Comparison of ENCODE assay signal across 9 cellular contexts in the genomic region with DNA sequence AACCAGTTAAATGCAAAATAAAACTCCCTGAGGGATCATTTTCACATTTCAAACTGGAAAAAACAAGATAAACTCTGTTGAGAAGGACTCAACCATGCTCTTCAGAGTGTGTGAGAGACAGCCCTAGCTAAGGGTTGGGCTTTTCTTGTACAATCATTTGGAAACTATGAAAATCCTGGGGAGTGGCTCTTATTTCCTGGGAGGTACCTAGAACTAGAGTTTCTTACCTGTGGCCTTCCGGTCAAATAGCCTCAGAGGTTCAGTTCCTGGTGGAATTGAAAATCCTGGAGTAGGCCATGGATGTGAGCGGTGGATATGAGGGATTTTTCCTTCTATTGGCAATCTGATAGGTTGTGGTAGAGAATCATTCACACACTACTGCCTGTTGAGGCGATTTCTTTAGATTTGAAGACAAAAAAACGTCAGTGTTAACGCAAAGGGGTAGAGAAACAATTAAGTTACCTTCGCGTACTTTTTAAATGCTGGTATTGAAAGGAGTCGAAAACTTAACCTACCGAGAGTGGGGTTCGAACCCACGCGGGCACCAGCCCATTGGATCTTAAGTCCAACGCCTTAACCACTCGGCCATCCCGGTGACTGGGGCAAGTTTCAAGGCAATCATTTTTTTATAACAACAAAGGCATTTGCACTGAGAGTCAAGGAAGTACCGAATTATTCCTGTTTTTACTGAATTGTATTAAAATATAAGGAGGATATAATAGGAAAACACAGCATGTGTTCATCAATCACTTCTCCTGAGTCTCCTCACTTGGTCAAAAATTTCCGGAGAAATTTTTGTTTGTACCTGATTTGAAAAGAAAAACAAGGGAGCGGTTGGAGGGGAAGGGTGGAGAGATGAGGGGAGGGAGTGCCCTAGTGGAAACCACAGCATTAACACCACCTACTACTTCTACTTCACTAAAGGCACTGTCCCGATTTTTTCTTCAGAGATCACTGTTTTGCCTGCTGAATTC.
DNase-seq lines count a peak whose midpoint lies in the region; ATAC-seq and TF ChIP-seq lines count a peak whose summit lies in the region.
"Had no signal": no experiment of that assay in that cellular context is flagged by ENCODE, and none has a peak within 500 bp of the region (broad histone marks: within the 10 kb centered on the region; RNA-seq: fewer than 3 reads in every experiment).

No MANE protein-coding gene starts in this region.

- peak overlapping the region; percentile 10; the same call in 1 of the 2 replicates for H3K4me3 ChIP-seq in HEK293 (ENCODE audit: low read depth, low read length)
- H3K4me3 ChIP-seq: uterus had no signal

- no peaks in the 10 kb centered on the region for H3K4me1 ChIP-seq in HEK293 (ENCODE audit: control insufficient read depth, insufficient read depth, low read length)
- H3K4me1 ChIP-seq: uterus had no signal

- H3K9me3 ChIP-seq in HEK293 (ENCODE audit: control insufficient read depth, insufficient read depth, low read depth, low read length): no peaks in the 10 kb centered on the region
- H3K9me3 ChIP-seq: uterus had no signal

- H3K27me3 Mint-ChIP-seq in activated naive CD8-positive, alpha-beta T cell treated with anti-CD3 and anti-CD28 coated beads, Interleukin-2, amount 50 U/mL, for 24 hours: peaks cover 44% of the 10 kb centered on the region

- peak; percentile 72 for DNase-seq in ELF-1 (ENCODE audit: low read depth, low spot score)
- peak; percentile 43 for DNase-seq in activated naive CD8-positive, alpha-beta T cell treated with anti-CD3 and anti-CD28 coated beads, Interleukin-2, amount 50 U/mL, for 24 hours
- DNase-seq in iPS-NIHi11 (ENCODE audit: low spot score): peak; percentile 77
- DNase-seq in activated effector memory CD4-positive, alpha-beta T cell treated with anti-CD3 and anti-CD28 coated beads, Interleukin-2, amount 50 U/mL, for 16 hours: no peak
- no peak for DNase-seq in cerebellar cortex (ENCODE audit: low spot score)
- DNase-seq: uterus had no signal

- no peaks in the 10 kb centered on the region for H3K36me3 Mint-ChIP-seq in activated naive CD8-positive, alpha-beta T cell treated with anti-CD3 and anti-CD28 coated beads, Interleukin-2, amount 50 U/mL, for 24 hours (ENCODE audit: low read depth)

- TF ChIP-seq CTCF in HEK293 (tag by site-specific recombination; IDR thresholded peaks at IDR 0.05): peak; percentile 17; the same call in 1 of the 2 replicates

- H3K4me1 Mint-ChIP-seq in activated naive CD8-positive, alpha-beta T cell treated with anti-CD3 and anti-CD28 coated beads, Interleukin-2, amount 50 U/mL, for 24 hours: peaks cover 24% of the 10 kb centered on the region

- POLR2A ChIA-PET in HEK293 (lab: Yijun Ruan, JAX): no interaction called here

- peak overlapping the region; percentile 26 for H3K4me3 Mint-ChIP-seq in activated naive CD8-positive, alpha-beta T cell treated with anti-CD3 and anti-CD28 coated beads, Interleukin-2, amount 50 U/mL, for 24 hours

- CTCF ChIA-PET in HEK293 (lab: Yijun Ruan, JAX): no interaction called here

- no peak overlapping the region for H3K27ac ChIP-seq in HEK293 (ENCODE audit: extremely low read depth, low read depth, low read length)
- H3K27ac ChIP-seq: uterus had no signal

- no peaks in the 10 kb centered on the region for H3K9me3 Mint-ChIP-seq in activated naive CD8-positive, alpha-beta T cell treated with anti-CD3 and anti-CD28 coated beads, Interleukin-2, amount 50 U/mL, for 24 hours

- H3K27ac Mint-ChIP-seq in activated naive CD8-positive, alpha-beta T cell treated with anti-CD3 and anti-CD28 coated beads, Interleukin-2, amount 50 U/mL, for 24 hours: peak overlapping the region; percentile 60

- ATAC-seq in activated naive CD8-positive, alpha-beta T cell treated with anti-CD3 and anti-CD28 coated beads, Interleukin-2, amount 50 U/mL, for 24 hours: peak; percentile 52
- ATAC-seq in HG02759 (IDR thresholded peaks at IDR 0.05; ENCODE audit: unreplicated experiment): no peak
- ATAC-seq in HG03457 (IDR thresholded peaks at IDR 0.05; ENCODE audit: unreplicated experiment): no peak

- H3K36me3 ChIP-seq in HEK293 (ENCODE audit: control insufficient read depth in 2 of 2, insufficient read depth in 1 of 2, low read length in 2 of 2): no peaks in the 10 kb centered on the region
- H3K36me3 ChIP-seq: uterus had no signal

TF ChIP-seq in HEK293, 187 proteins besides CTCF, POLR2A, EP300 and RAD21 (continues in another document):
- TF ChIP-seq ZNF292 (tag by site-specific recombination; IDR thresholded peaks at IDR 0.05; ENCODE audit: borderline replicate concordance, low read depth) (no peak), ZBTB48 (tag by site-specific recombination; IDR thresholded peaks at IDR 0.05) (no peak), MYNN (tag by site-specific recombination; IDR thresholded peaks at IDR 0.05; ENCODE audit: borderline replicate concordance) (no peak), ZNF302 (tag by site-specific recombination; IDR thresholded peaks at IDR 0.05; ENCODE audit: low read depth) (no peak), ZNF654 (tag by site-specific recombination; IDR thresholded peaks at IDR 0.05; ENCODE audit: low read depth) (no peak), SP7 (tag by site-specific recombination; IDR thresholded peaks at IDR 0.05) (peak; percentile 50; the same call in 1 of the 2 replicates), ZFHX2 (tag by site-specific recombination; conservative IDR thresholded peaks at IDR 0.05) (no peak), ZNF140 (tag by site-specific recombination; IDR thresholded peaks at IDR 0.05) (no peak), ZBTB11 (tag by site-specific recombination; conservative IDR thresholded peaks at IDR 0.05; ENCODE audit: low read depth) (no peak), ZNF37A (tag by site-specific recombination; IDR thresholded peaks at IDR 0.05) (no peak), ZNF501 (tag by site-specific recombination; IDR thresholded peaks at IDR 0.05) (peak; percentile 64; the same call in 1 of the 2 replicates), MZF1 (tag by site-specific recombination; IDR thresholded peaks at IDR 0.05; ENCODE audit: borderline replicate concordance) (no peak), ZNF544 (tag by site-specific recombination; IDR thresholded peaks at IDR 0.05) (no peak), PRDM1 (tag by site-specific recombination; IDR thresholded peaks at IDR 0.05) (no peak), ZFP3 (tag by site-specific recombination; IDR thresholded peaks at IDR 0.05; ENCODE audit: low read depth) (no peak), HOXC10 (CRISPR knock-in tag; IDR thresholded peaks at IDR 0.05) (no peak), ZNF560 (tag by site-specific recombination; IDR thresholded peaks at IDR 0.05; ENCODE audit: borderline replicate concordance) (no peak)
- TF ChIP-seq, protein P1, sequence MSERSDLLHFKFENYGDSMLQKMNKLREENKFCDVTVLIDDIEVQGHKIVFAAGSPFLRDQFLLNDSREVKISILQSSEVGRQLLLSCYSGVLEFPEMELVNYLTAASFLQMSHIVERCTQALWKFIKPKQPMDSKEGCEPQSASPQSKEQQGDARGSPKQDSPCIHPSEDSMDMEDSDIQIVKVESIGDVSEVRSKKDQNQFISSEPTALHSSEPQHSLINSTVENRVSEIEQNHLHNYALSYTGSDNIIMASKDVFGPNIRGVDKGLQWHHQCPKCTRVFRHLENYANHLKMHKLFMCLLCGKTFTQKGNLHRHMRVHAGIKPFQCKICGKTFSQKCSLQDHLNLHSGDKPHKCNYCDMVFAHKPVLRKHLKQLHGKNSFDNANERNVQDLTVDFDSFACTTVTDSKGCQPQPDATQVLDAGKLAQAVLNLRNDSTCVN (tag by site-specific recombination; optimal IDR thresholded peaks at IDR 0.05): no peak
- TF ChIP-seq, protein P2, sequence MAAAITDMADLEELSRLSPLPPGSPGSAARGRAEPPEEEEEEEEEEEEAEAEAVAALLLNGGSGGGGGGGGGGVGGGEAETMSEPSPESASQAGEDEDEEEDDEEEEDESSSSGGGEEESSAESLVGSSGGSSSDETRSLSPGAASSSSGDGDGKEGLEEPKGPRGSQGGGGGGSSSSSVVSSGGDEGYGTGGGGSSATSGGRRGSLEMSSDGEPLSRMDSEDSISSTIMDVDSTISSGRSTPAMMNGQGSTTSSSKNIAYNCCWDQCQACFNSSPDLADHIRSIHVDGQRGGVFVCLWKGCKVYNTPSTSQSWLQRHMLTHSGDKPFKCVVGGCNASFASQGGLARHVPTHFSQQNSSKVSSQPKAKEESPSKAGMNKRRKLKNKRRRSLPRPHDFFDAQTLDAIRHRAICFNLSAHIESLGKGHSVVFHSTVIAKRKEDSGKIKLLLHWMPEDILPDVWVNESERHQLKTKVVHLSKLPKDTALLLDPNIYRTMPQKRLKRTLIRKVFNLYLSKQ (tag by site-specific recombination; IDR thresholded peaks at IDR 0.05; ENCODE audit: borderline replicate concordance): no peak

Comparison
In these comparisons a context has a peak if more than half of its experiments do, and no peak if none do; other contexts are left out.
1. DNase-seq: peak in ELF-1 (single experiment), activated naive CD8-positive, alpha-beta T cell treated with anti-CD3 and anti-CD28 coated beads, Interleukin-2, amount 50 U/mL, for 24 hours (single experiment) and iPS-NIHi11 (single experiment); none in activated effector memory CD4-positive, alpha-beta T cell treated with anti-CD3 and anti-CD28 coated beads, Interleukin-2, amount 50 U/mL, for 16 hours (single experiment) and cerebellar cortex (single experiment).